Comparison of ENCODE assay signal across 9 cellular contexts in the genomic region with DNA sequence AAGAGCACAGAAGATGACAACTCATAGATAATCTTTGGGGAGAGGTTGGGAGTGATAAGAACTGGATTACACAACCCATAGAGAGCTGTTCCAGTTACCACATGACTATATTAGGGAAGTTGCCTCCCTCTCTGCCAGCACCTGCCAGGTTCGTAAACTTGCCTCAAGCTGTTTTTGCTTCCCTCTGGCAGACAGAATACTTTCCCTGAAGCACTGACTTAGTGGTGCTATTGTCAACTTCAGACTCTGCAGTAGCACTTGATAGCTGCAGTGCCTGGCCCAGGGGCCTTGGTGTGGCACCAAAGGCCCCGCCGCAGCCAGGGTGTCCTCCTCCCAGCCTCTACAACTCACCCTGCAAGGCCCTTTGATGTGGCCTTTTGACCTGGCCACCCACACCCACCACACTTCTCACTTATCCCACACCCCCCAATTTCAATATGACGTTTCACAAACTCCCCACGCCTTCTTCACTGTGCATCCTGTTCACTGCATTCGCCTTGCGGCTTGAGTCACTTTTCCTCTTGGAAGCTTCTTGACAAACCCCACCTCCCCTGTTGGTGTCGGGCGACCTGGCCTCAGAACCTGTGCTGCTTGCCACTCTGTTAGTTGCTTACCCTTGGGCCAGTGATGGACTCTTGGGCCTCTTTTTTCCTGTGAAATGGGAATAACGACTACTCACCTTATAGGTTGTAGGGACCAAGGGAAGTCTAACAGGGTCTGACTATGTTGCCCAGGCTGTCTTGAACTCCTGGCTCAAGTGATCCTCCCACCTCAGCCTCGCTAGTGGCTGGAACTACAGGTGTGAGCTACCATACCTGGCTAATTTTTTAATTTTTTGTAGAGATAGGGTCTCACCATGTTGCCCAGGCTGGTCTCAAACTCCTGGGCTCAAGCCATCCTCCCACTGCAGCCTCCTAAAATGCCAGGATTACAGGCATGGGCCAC. TPM values are rescaled to one million over a fixed set of nuclear protein-coding genes. Genes with fewer than 3 reads are reported as not detected.
A peak's percentile ranks its signal among the peaks of the same experiment; 100 is the strongest.
DNase-seq lines count a peak whose midpoint lies in the region; ATAC-seq and TF ChIP-seq lines count a peak whose summit lies in the region.
"Had no signal": no experiment of that assay in that cellular context is flagged by ENCODE, and none has a peak within 500 bp of the region (broad histone marks: within the 10 kb centered on the region; RNA-seq: fewer than 3 reads in every experiment).

No MANE protein-coding gene starts in this region.

- peak overlapping the region; percentile 17 for H4K91ac ChIP-seq in trophoblast cell (ENCODE audit: low read depth, low read length)

- no peak for TF ChIP-seq POLR2A in breast epithelium (IDR thresholded peaks at IDR 0.05)

- H3K4me2 ChIP-seq in trophoblast cell (ENCODE audit: low read length): no peak overlapping the region

- H3K27ac ChIP-seq in breast epithelium (peak overlapping the region; percentile 7 to 48), trophoblast cell (ENCODE audit: low read depth, low read length) (peak overlapping the region; percentile 52)

- H3K36me3 ChIP-seq in breast epithelium (no peaks in the 10 kb centered on the region), trophoblast cell (ENCODE audit: control insufficient read depth in 1 of 2, insufficient read depth in 2 of 2, low read length in 2 of 2) (no peaks in the 10 kb centered on the region)

- H3K9me3 ChIP-seq in breast epithelium: no peaks in the 10 kb centered on the region
- no peaks in the 10 kb centered on the region for H3K9me3 ChIP-seq in trophoblast cell (ENCODE audit: insufficient read depth, low read depth, low read length)

- H2BK120ac ChIP-seq in trophoblast cell (ENCODE audit: insufficient read depth, low read length, poor library complexity): no peak overlapping the region

- H3K4ac ChIP-seq in trophoblast cell (ENCODE audit: low read depth, low read length): no peak overlapping the region

- intact Hi-C loops in breast epithelium (cut with DNase I; ENCODE audit: low total_unique reads): no loop called here

- no peak overlapping the region for H2AK5ac ChIP-seq in trophoblast cell (ENCODE audit: low read length)

- no peak overlapping the region for H3K18ac ChIP-seq in trophoblast cell (ENCODE audit: low read length)

- H3K27me3 ChIP-seq in breast epithelium: no peaks in the 10 kb centered on the region
- H3K27me3 ChIP-seq in trophoblast cell (ENCODE audit: insufficient read depth, low read length): no peaks in the 10 kb centered on the region

- H3K14ac ChIP-seq in trophoblast cell (ENCODE audit: low read length): no peak overlapping the region

- H3K4me3 ChIP-seq in breast epithelium (no peak overlapping the region), trophoblast cell (ENCODE audit: low read depth, low read length) (no peak overlapping the region)

- H2AFZ ChIP-seq in trophoblast cell (ENCODE audit: insufficient read depth, low read length, poor library complexity): no peak overlapping the region

- ATAC-seq in GM18909 (IDR thresholded peaks at IDR 0.05; ENCODE audit: poor library complexity, unreplicated experiment): no peak

- WGBS in trophoblast cell (ENCODE audit: extremely low coverage, insufficient coverage, insufficient read length): 100% methylated on average over 2 of the region's 11 CpGs

- H3K4me1 ChIP-seq in breast epithelium (no peaks in the 10 kb centered on the region), trophoblast cell (ENCODE audit: control insufficient read depth in 1 of 2, insufficient read depth in 2 of 2, low read length in 2 of 2) (peaks cover 40 to 56% of the 10 kb centered on the region in 2 experiments)

- no peak overlapping the region for H4K8ac ChIP-seq in trophoblast cell (ENCODE audit: low read depth, low read length)

- no peak for TF ChIP-seq CTCF in breast epithelium (IDR thresholded peaks at IDR 0.05)

- H3K23ac ChIP-seq in trophoblast cell (ENCODE audit: low read length): no peak overlapping the region

- no peak overlapping the region for H2BK12ac ChIP-seq in trophoblast cell (ENCODE audit: low read length)

- H3K79me2 ChIP-seq in trophoblast cell (ENCODE audit: control insufficient read depth, insufficient read depth, low read length, poor library complexity): no peaks in the 10 kb centered on the region

- no peak overlapping the region for H4K12ac ChIP-seq in trophoblast cell (ENCODE audit: low read depth, low read length)

- H2BK5ac ChIP-seq in trophoblast cell (ENCODE audit: low read depth, low read length, poor library complexity): no peak overlapping the region

- no peak overlapping the region for H3K9ac ChIP-seq in trophoblast cell (ENCODE audit: low read length)

- DNase-seq in NCI-H1694 treated with DMSO at 0.1 percent for 48 hours (lab: John Stamatoyannopoulos, UW) (peak; percentile 18), NCI-H1694 (lab: John Stamatoyannopoulos, UW) (no peak), NCI-H2196 (lab: John Stamatoyannopoulos, UW; ENCODE audit: unreplicated experiment) (peak; percentile 63), breast epithelium (ENCODE audit: low spot score in 2 of 2) (no peak), trophoblast cell (peak; percentile 53 to 55), T-helper 9 cell (no peak), anterior cingulate cortex (lab: John Stamatoyannopoulos, UW) (no peak)
- DNase-seq: activated CD4-positive, CD25-positive, alpha-beta regulatory T cell had no signal

- peaks cover 17% of the 10 kb centered on the region for H3K79me1 ChIP-seq in trophoblast cell (ENCODE audit: low read length)

RNA-seq across cellular contexts. Expression of a gene that starts 50.2 kb away (rescaled TPM):
- 10 to 100 TPM; 20.3 to 55.6 (median 33.1) TPM for total RNA-seq in breast epithelium
- 124 and 125 TPM in 2 replicates for polyA plus RNA-seq in trophoblast cell (2013)

Comparison
In these comparisons a context has a peak if more than half of its experiments do, and no peak if none do; other contexts are left out.
1. DNase-seq: peak in NCI-H1694 treated with DMSO at 0.1 percent for 48 hours (single experiment), NCI-H2196 (single experiment) and trophoblast cell (2 of 2); none in NCI-H1694 (single experiment), breast epithelium (0 of 2), T-helper 9 cell (single experiment) and anterior cingulate cortex (0 of 58).